20 cellular contexts compared by ENCODE assay signal in the genomic region with DNA sequence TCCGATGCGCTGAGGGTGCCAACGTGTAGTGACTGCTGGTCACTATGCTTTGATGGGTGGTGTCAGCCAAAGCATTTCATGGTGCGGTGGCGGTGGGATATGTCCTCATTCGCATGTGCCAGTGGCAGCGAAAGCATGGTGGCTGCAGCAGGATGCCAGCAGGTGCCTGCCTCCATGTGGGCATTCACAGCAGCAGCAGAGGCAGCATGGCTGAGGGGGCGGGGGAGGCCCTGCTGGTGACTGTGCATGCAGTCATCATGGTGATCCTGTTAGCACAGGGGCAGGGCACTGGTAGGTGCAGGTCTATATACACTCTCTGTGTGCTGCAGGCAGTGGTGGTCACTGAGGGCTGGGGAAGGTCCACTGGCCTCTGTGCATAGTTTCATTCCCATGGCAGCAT. TPM values are rescaled to one million over a fixed set of nuclear protein-coding genes. Genes with fewer than 3 reads are reported as not detected.
DNase-seq lines count a peak whose midpoint lies in the region; ATAC-seq and TF ChIP-seq lines count a peak whose summit lies in the region.
"Had no signal": no experiment of that assay in that cellular context is flagged by ENCODE, and none has a peak within 500 bp of the region (broad histone marks: within the 10 kb centered on the region; RNA-seq: fewer than 3 reads in every experiment).

No MANE protein-coding gene starts in this region.

- peaks cover 13% of the 10 kb centered on the region for H4K20me1 ChIP-seq in osteoblast (ENCODE audit: insufficient read depth, low read length)

- H3K4me1 ChIP-seq in osteoblast (ENCODE audit: insufficient read depth, low read length), result no peaks in the 10 kb centered on the region
- H3K4me1 ChIP-seq in tibial nerve, result no peaks in the 10 kb centered on the region
- peaks cover 3% of the 10 kb centered on the region for H3K4me1 ChIP-seq in A673 (ENCODE audit: insufficient read depth, low read length, poor library complexity, severe bottlenecking)
- H3K4me1 ChIP-seq: HAP-1, pancreas had no signal

- DNase-seq in activated CD4-positive, alpha-beta T cell treated with anti-CD3 and anti-CD28 coated beads for 48 hours, result peak; percentile 44
- no peak for DNase-seq in activated CD4-positive, alpha-beta T cell treated with anti-CD3 and anti-CD28 coated beads for 4 hours
- peak; percentile 43 for DNase-seq in ELR (ENCODE audit: low read depth)
- peak; percentile 49 for DNase-seq in osteoblast (ENCODE audit: insufficient read length, low spot score, missing footprints)
- DNase-seq in tibial nerve (ENCODE audit: low spot score in 2 of 2), result no peak
- no peak for DNase-seq in A673 (ENCODE audit: low spot score)
- DNase-seq: 8988T; activated CD4-positive, alpha-beta T cell treated with anti-CD3 and anti-CD28 coated beads, Interleukin-2, amount 50 U/mL, for 1 hour; DMS79; mesenchymal stem cell; naive B cell; NCI-H1417 treated with DMSO at 0.1 percent for 48 hours; NCI-H2107; NCI-H526 treated with DMSO at 0.1 percent for 48 hours; SHP77; stomach had no signal

- peak overlapping the region; percentile 52; the same call in 1 of the 2 replicates for H3K27ac ChIP-seq in VCaP
- H3K27ac ChIP-seq in osteoblast (ENCODE audit: low read depth, low read length), result no peak overlapping the region
- no peak overlapping the region for H3K27ac ChIP-seq in tibial nerve
- H3K27ac ChIP-seq in A673 (ENCODE audit: low read depth, low read length, poor library complexity, severe bottlenecking), result no peak overlapping the region
- H3K27ac ChIP-seq: pancreas, stomach had no signal

- H3K4me3 ChIP-seq in osteoblast (ENCODE audit: insufficient read depth, low read length) (no peak overlapping the region), tibial nerve (no peak overlapping the region), A673 (ENCODE audit: low read depth, low read length, poor library complexity, severe bottlenecking) (no peak overlapping the region)
- H3K4me3 ChIP-seq: HAP-1, pancreas, stomach had no signal

- H3K27me3 ChIP-seq in osteoblast (ENCODE audit: insufficient read depth, low read length), result no peaks in the 10 kb centered on the region
- no peaks in the 10 kb centered on the region for H3K27me3 ChIP-seq in tibial nerve
- no peaks in the 10 kb centered on the region for H3K27me3 ChIP-seq in A673 (replicated peaks; ENCODE audit: insufficient read depth, low read depth, low read length, poor library complexity)
- H3K27me3 ChIP-seq: pancreas, stomach had no signal

- peaks cover 28% of the 10 kb centered on the region for H3K79me2 ChIP-seq in osteoblast (ENCODE audit: insufficient read depth, low read length)

- no peak for TF ChIP-seq EP300 in tibial nerve (IDR thresholded peaks at IDR 0.05)

- H3K9me3 ChIP-seq in osteoblast (ENCODE audit: low read depth, low read length) (no peaks in the 10 kb centered on the region), tibial nerve (peaks cover 0 to 9% (median 0%) of the 10 kb centered on the region in 4 donors), A673 (ENCODE audit: low read depth, low read length, poor library complexity, severe bottlenecking) (no peaks in the 10 kb centered on the region)
- H3K9me3 ChIP-seq: pancreas, stomach had no signal

- POLR2A ChIA-PET in A673 (lab: Charles Lee; ENCODE audit: low non-redundant PET), result no interaction called here

- TF ChIP-seq POLR2A in tibial nerve (IDR thresholded peaks at IDR 0.05), result no peak

- no peak overlapping the region for H3K4me2 ChIP-seq in osteoblast (ENCODE audit: insufficient read depth, low read length)

- no peak overlapping the region for H2AFZ ChIP-seq in osteoblast (ENCODE audit: low read length)

- CTCF ChIA-PET in A673 (lab: Charles Lee), result no interaction called here

- WGBS in tibial nerve, 2 donors, result 86 to 95% methylated on average over 8 of the region's 8 CpGs

- BruUV-seq in A673 (replicated peaks; lab: Mats Ljungman, UMichigan), result no TSS peak

- intact Hi-C loops in A673 (cut with micrococcal nuclease; ENCODE audit: unreplicated experiment), result no loop called here

- TF ChIP-seq CTCF in VCaP (conservative IDR thresholded peaks at IDR 0.05), result no peak
- no peak for TF ChIP-seq CTCF in osteoblast (IDR thresholded peaks at IDR 0.05; ENCODE audit: extremely low read depth, low read depth, low read length)
- no peak for TF ChIP-seq CTCF in tibial nerve (IDR thresholded peaks at IDR 0.05)
- no peak for TF ChIP-seq CTCF in A673 (conservative IDR thresholded peaks at IDR 0.05; ENCODE audit: low read depth, low read length)

- H3K36me3 ChIP-seq in osteoblast (ENCODE audit: insufficient read depth, low read length), result no peaks in the 10 kb centered on the region
- H3K36me3 ChIP-seq in tibial nerve, result peaks cover 0 to 20% (median 0%) of the 10 kb centered on the region in 3 donors
- H3K36me3 ChIP-seq in A673 (ENCODE audit: insufficient read depth, low read length, poor library complexity, severe bottlenecking), result no peaks in the 10 kb centered on the region
- H3K36me3 ChIP-seq: HAP-1 had no signal

- ATAC-seq in HG03159 (IDR thresholded peaks at IDR 0.05; ENCODE audit: unreplicated experiment), result no peak
- ATAC-seq: pancreas had no signal

RNA-seq across cellular contexts. Expression of gene FIG4, which starts 22.0 kb away (rescaled TPM):
- total RNA-seq in osteoblast (27.1 and 33.9 TPM in 2 replicates), tibial nerve (10 to 100 TPM; 11.4 to 42.9 (median 21.6) TPM), A673 (2021) (10.9 and 16.5 TPM in 2 replicates)

RNA-seq across cellular contexts. Expression of gene AK9, which starts 22.1 kb away (rescaled TPM):
- total RNA-seq in osteoblast, result 5.8 and 6.5 TPM in 2 replicates
- total RNA-seq in tibial nerve, result 10 to 100 TPM in 3 of 4 donors, 1 to 10 TPM in 1; 8.1 to 19.8 (median 14.1) TPM
- total RNA-seq in A673 (2021), result 2.6 TPM in 2 replicates

Comparison
In these comparisons a context has a peak if more than half of its experiments do, and no peak if none do; other contexts are left out.
1. DNase-seq: peak in activated CD4-positive, alpha-beta T cell treated with anti-CD3 and anti-CD28 coated beads for 48 hours (single experiment), ELR (single experiment) and osteoblast (single experiment); none in activated CD4-positive, alpha-beta T cell treated with anti-CD3 and anti-CD28 coated beads for 4 hours (0 of 2), tibial nerve (0 of 2) and A673 (single experiment).